Comparison of ENCODE assay signal across 1 cellular context in genomic region chr2:10428355-10428754, GRCh38.
TF ChIP-seq lines count a peak whose summit lies in the region.

No MANE protein-coding gene starts in this region.

TF ChIP-seq in HepG2, 621 proteins besides CTCF, POLR2A, EP300 and RAD21 (continued from another document):
- TF ChIP-seq RBM22 (optimal IDR thresholded peaks at IDR 0.05; ENCODE audit: low read length) = peak; percentile 60
- TF ChIP-seq AGO2 (optimal IDR thresholded peaks at IDR 0.05; ENCODE audit: low read depth, low read length) = peak; percentile 32
